In the genomic region with DNA sequence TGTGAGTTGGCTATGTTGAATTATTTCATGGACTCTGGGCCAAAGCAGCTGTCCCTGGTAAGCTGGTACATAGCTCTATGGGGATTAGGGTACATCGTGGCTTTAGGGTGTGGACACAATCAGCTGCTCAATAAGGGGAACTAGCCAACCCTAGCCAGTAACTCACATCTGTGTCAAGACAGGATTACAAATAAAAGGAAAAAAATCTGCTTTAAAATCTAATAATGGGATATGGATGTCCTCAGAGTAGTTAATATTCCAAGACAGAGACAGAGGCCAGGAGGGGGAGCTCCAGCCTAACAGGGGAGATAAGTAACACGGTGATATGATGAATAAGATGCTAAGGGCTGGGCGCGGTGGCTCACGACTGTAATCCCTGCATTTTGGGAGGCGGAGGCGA, we compare ENCODE assay signal across 8 cellular contexts. TPM values are rescaled to one million over a fixed set of nuclear protein-coding genes. Genes with fewer than 3 reads are reported as not detected.
DNase-seq lines count a peak whose midpoint lies in the region; ATAC-seq and TF ChIP-seq lines count a peak whose summit lies in the region.

No MANE protein-coding gene starts in this region.

- no peak overlapping the region for H3K4me3 ChIP-seq in transverse colon

- H3K9me3 Mint-ChIP-seq in activated CD4-positive, alpha-beta T cell treated with anti-CD3 and anti-CD28 coated beads, Interleukin-2, amount 10 ng/mL, durations not matched to agents 7 days and 5 days: peaks cover 14% of the 10 kb centered on the region
- peaks cover 4% of the 10 kb centered on the region for H3K9me3 Mint-ChIP-seq in endothelial cell (ENCODE audit: unreplicated experiment)
- peaks cover 34% of the 10 kb centered on the region for H3K9me3 Mint-ChIP-seq in nephron progenitor cell

- H3K4me3 Mint-ChIP-seq in activated CD4-positive, alpha-beta T cell treated with anti-CD3 and anti-CD28 coated beads, Interleukin-2, amount 10 ng/mL, durations not matched to agents 7 days and 5 days: no peak overlapping the region
- no peak overlapping the region for H3K4me3 Mint-ChIP-seq in endothelial cell (ENCODE audit: unreplicated experiment)
- no peak overlapping the region for H3K4me3 Mint-ChIP-seq in nephron progenitor cell

- CTCF ChIA-PET in activated CD4-positive, alpha-beta T cell treated with anti-CD3 and anti-CD28 coated beads, Interleukin-2, amount 10 ng/mL, durations not matched to agents 7 days and 5 days (lab: Charles Lee): interaction anchor here (1.0 kb wide), 2 partner anchors 11 to 17 kb away, joined by 3 to 4 read pairs; no protein-coding TSS in a partner anchor

- no peak overlapping the region for H3K27ac Mint-ChIP-seq in activated CD4-positive, alpha-beta T cell treated with anti-CD3 and anti-CD28 coated beads, Interleukin-2, amount 10 ng/mL, durations not matched to agents 7 days and 5 days
- H3K27ac Mint-ChIP-seq in endothelial cell (ENCODE audit: unreplicated experiment) (no peak overlapping the region), nephron progenitor cell (peak overlapping the region; percentile 4)

- no peaks in the 10 kb centered on the region for H3K4me1 ChIP-seq in transverse colon

- no peaks in the 10 kb centered on the region for H3K9me3 ChIP-seq in transverse colon

- no peaks in the 10 kb centered on the region for H3K27me3 Mint-ChIP-seq in activated CD4-positive, alpha-beta T cell treated with anti-CD3 and anti-CD28 coated beads, Interleukin-2, amount 10 ng/mL, durations not matched to agents 7 days and 5 days
- H3K27me3 Mint-ChIP-seq in endothelial cell (ENCODE audit: unreplicated experiment) (peaks cover 7% of the 10 kb centered on the region), nephron progenitor cell (ENCODE audit: low read depth, poor library complexity) (peaks cover 4% of the 10 kb centered on the region)

- no peak overlapping the region for H3K27ac ChIP-seq in transverse colon

- DNase-seq in EH (ENCODE audit: low read depth) (peak; percentile 57), NCI-H1436 treated with DMSO at 0.1 percent for 48 hours (lab: John Stamatoyannopoulos, UW) (peak; percentile 18), endothelial cell (ENCODE audit: low spot score) (peak; percentile 36), nephron progenitor cell (peak; percentile 6), transverse colon (peak; percentile 66)
- peak; percentile 61 for DNase-seq in activated CD4-positive, alpha-beta T cell treated with anti-CD3 and anti-CD28 coated beads, Interleukin-2, amount 10 ng/mL, durations not matched to agents 7 days and 5 days

- no peaks in the 10 kb centered on the region for H3K36me3 Mint-ChIP-seq in activated CD4-positive, alpha-beta T cell treated with anti-CD3 and anti-CD28 coated beads, Interleukin-2, amount 10 ng/mL, durations not matched to agents 7 days and 5 days (ENCODE audit: low read depth)
- no peaks in the 10 kb centered on the region for H3K36me3 Mint-ChIP-seq in endothelial cell (ENCODE audit: low read depth, unreplicated experiment)
- H3K36me3 Mint-ChIP-seq in nephron progenitor cell (ENCODE audit: low read depth): peaks cover 9% of the 10 kb centered on the region

- ATAC-seq in GM21360 (IDR thresholded peaks at IDR 0.05; ENCODE audit: unreplicated experiment) (no peak), GM21390 (IDR thresholded peaks at IDR 0.05; ENCODE audit: unreplicated experiment) (no peak)

- no peak for TF ChIP-seq CTCF in endothelial cell (IDR thresholded peaks at IDR 0.05; ENCODE audit: unreplicated experiment)
- TF ChIP-seq CTCF in nephron progenitor cell (IDR thresholded peaks at IDR 0.05): peak; percentile 18
- TF ChIP-seq CTCF in transverse colon (IDR thresholded peaks at IDR 0.05): peak; percentile 43 to 54 (median 49)

- no peak for TF ChIP-seq POLR2A in transverse colon (IDR thresholded peaks at IDR 0.05)

- no peaks in the 10 kb centered on the region for H3K4me1 Mint-ChIP-seq in activated CD4-positive, alpha-beta T cell treated with anti-CD3 and anti-CD28 coated beads, Interleukin-2, amount 10 ng/mL, durations not matched to agents 7 days and 5 days
- H3K4me1 Mint-ChIP-seq in endothelial cell (ENCODE audit: unreplicated experiment) (peaks cover 3% of the 10 kb centered on the region), nephron progenitor cell (no peaks in the 10 kb centered on the region)

- intact Hi-C loops in transverse colon (cut with DNase I; ENCODE audit: low total_unique reads): no loop called here

- POLR2A ChIA-PET in activated CD4-positive, alpha-beta T cell treated with anti-CD3 and anti-CD28 coated beads, Interleukin-2, amount 10 ng/mL, durations not matched to agents 7 days and 5 days (lab: Charles Lee): no interaction called here

- no peak for TF ChIP-seq EP300 in transverse colon (IDR thresholded peaks at IDR 0.05; ENCODE audit: low read depth)

- no peaks in the 10 kb centered on the region for H3K27me3 ChIP-seq in transverse colon

- H3K36me3 ChIP-seq in transverse colon: no peaks in the 10 kb centered on the region

- in situ Hi-C loops in transverse colon (cut with MboI; ENCODE audit: low pct_ligation_motif_present in 1 of 4, low pct_unique_long_range_greater_than_20kb in 1 of 4, low sequenced_read_pairs in 3 of 4): no loop called here

- WGBS in transverse colon (ENCODE audit: low coverage in 1 of 2), 2 donors: 0 to 15% methylated on average over 4 to 7 of the region's 7 CpGs

RNA-seq across cellular contexts. Expression of a gene that starts 21.1 kb away (rescaled TPM):
- total RNA-seq in activated CD4-positive, alpha-beta T cell treated with anti-CD3 and anti-CD28 coated beads, Interleukin-2, amount 10 ng/mL, durations not matched to agents 7 days and 5 days: 10 to 100 TPM; 23.3 to 24.0 TPM
- total RNA-seq in endothelial cell (ENCODE audit: unreplicated experiment) (16.4 TPM), transverse colon (10 to 100 TPM in 1 of 4 donors, 1 to 10 TPM in 3; 1.1 to 34.2 (median 6.8) TPM)

RNA-seq across cellular contexts. Expression of a gene that starts 48.7 kb away (rescaled TPM):
- 10 to 100 TPM; 17.4 to 18.4 TPM for total RNA-seq in activated CD4-positive, alpha-beta T cell treated with anti-CD3 and anti-CD28 coated beads, Interleukin-2, amount 10 ng/mL, durations not matched to agents 7 days and 5 days
- total RNA-seq in endothelial cell (ENCODE audit: unreplicated experiment) (18.1 TPM), transverse colon (10 to 100 TPM in 3 of 4 donors, 1 to 10 TPM in 1; 9.4 to 20.1 (median 10.7) TPM)

RNA-seq across cellular contexts. Expression of a gene that starts 58.4 kb away (rescaled TPM):
- total RNA-seq in activated CD4-positive, alpha-beta T cell treated with anti-CD3 and anti-CD28 coated beads, Interleukin-2, amount 10 ng/mL, durations not matched to agents 7 days and 5 days: 100 to 1,000 TPM; 184 to 214 TPM
- total RNA-seq in endothelial cell (ENCODE audit: unreplicated experiment) (302 TPM), transverse colon (100 to 1,000 TPM; 179 to 315 (median 227) TPM)

Comparison
In these comparisons a context has a peak if more than half of its experiments do, and no peak if none do; other contexts are left out.
1. DNase-seq: peak in every context shown above with its lines; median percentile 66 in transverse colon; 61 in activated CD4-positive, alpha-beta T cell treated with anti-CD3 and anti-CD28 coated beads, Interleukin-2, amount 10 ng/mL, durations not matched to agents 7 days and 5 days; 57 in EH; 36 in endothelial cell; 18 in NCI-H1436 treated with DMSO at 0.1 percent for 48 hours; 6 in nephron progenitor cell.